ENCODE assay signal across 30 cellular contexts in genomic region chr10:18196806-18197550, GRCh38. TPM values are rescaled to one million over a fixed set of nuclear protein-coding genes. Genes with fewer than 3 reads are reported as not detected.
DNase-seq lines count a peak whose midpoint lies in the region; ATAC-seq, FAIRE-seq and TF ChIP-seq lines count a peak whose summit lies in the region.
"Had no signal": no experiment of that assay in that cellular context is flagged by ENCODE, and none has a peak within 500 bp of the region (broad histone marks: within the 10 kb centered on the region; RNA-seq: fewer than 3 reads in every experiment).

No MANE protein-coding gene starts in this region.

- H2BK120ac ChIP-seq in H1 (replicated peaks; ENCODE audit: low read depth, low read length) = no peak overlapping the region

- no peaks in the 10 kb centered on the region; the same call in 1 of the 2 replicates for H3K23me2 ChIP-seq in H1 (ENCODE audit: low read depth, low read length)

- no peak overlapping the region for H3K56ac ChIP-seq in H1 (replicated peaks; ENCODE audit: insufficient read length, low read depth, low read length)

- TF ChIP-seq CTCF in H1 (IDR thresholded peaks at IDR 0.05; ENCODE audit: control extremely low read depth in 1 of 3, insufficient read depth in 1 of 3, low read depth in 1 of 3, low read length in 3 of 3) (no peak), stomach (IDR thresholded peaks at IDR 0.05) (no peak)

- CTCF ChIA-PET in H1 (lab: Charles Lee; ENCODE audit: partially characterized antibody) = interaction anchor here (0.5 to 0.6 kb wide), 4 partner anchors 8 to 350 kb away, joined by 3 read pairs; no protein-coding TSS in a partner anchor

- DNase-seq in H1 (ENCODE audit: low read depth in 1 of 2, low spot score in 2 of 2) = no peak
- peak in 1 of 2 donors; percentile 36 for DNase-seq in left colon
- no peak for DNase-seq in stomach
- no peak for DNase-seq in NCI-H2227 treated with DMSO at 0.1 percent for 48 hours (lab: John Stamatoyannopoulos, UW)
- no peak for DNase-seq in NCI-H2227 (lab: John Stamatoyannopoulos, UW; ENCODE audit: unreplicated experiment)
- DNase-seq: activated CD4-positive, CD25-positive, alpha-beta regulatory T cell treated with anti-CD3 and anti-CD28 coated beads, Interleukin-2, amount 50 U/mL, for 72 hours; activated CD8-positive, alpha-beta T cell treated with anti-CD3 and anti-CD28 coated beads for 36 hours; activated T-cell treated with anti-CD3 and anti-CD28 coated beads, Interleukin-2, amount 50 U/mL, for 1 hour; amniotic stem cell; Calu3; caudate nucleus; foreskin melanocyte; HCEC 1CT; naive B cell; NCI-H1694 treated with DMSO at 0.1 percent for 48 hours; NCI-H345; NCI-H82; stimulated activated CD4-positive, alpha-beta T cell treated with anti-CD3 and anti-CD28 coated beads, Interleukin-4, amount 100 ng/mL, for 24 hours; SW 1271; upper lobe of left lung had no signal

- POLR2A ChIA-PET in H1 (lab: Charles Lee; ENCODE audit: partially characterized antibody) = interaction anchor here (0.8 kb wide), 1 partner anchor 13 kb away, joined by 3 read pairs; no protein-coding TSS in a partner anchor

- TF ChIP-seq POLR2A in H1 (IDR thresholded peaks at IDR 0.05; ENCODE audit: control extremely low read depth in 1 of 2, low read depth in 2 of 2, low read length in 2 of 2) = no peak
- no peak for TF ChIP-seq POLR2A in stomach (IDR thresholded peaks at IDR 0.05)

- H3K4me1 ChIP-seq in HUES48 (ENCODE audit: control insufficient read depth, insufficient read depth, low read length) (peaks cover 6% of the 10 kb centered on the region), H1 (replicated peaks in 1 of 4; ENCODE audit: control insufficient read depth in 3 of 4, insufficient read depth in 4 of 4, low read length in 3 of 4) (peaks cover 4 to 13% (median 7%) of the 10 kb centered on the region in 4 experiments; a peak in 4 of 7 replicates), stomach (peaks cover 0 to 25% (median 12%) of the 10 kb centered on the region in 4 donors)

- no peak overlapping the region for H3K4ac ChIP-seq in H1 (replicated peaks; ENCODE audit: insufficient read length, low read depth, low read length)

- no peak overlapping the region for H2BK20ac ChIP-seq in H1 (ENCODE audit: low read length)

- H2AFZ ChIP-seq in H1 (ENCODE audit: low read length) = no peak overlapping the region
- H2AFZ ChIP-seq: hepatocyte had no signal

- H3K23ac ChIP-seq in H1 (ENCODE audit: insufficient read length) = no peak overlapping the region

- H4K91ac ChIP-seq in H1 (replicated peaks; ENCODE audit: insufficient read length, low read length) = no peak overlapping the region

- no peak overlapping the region for H3K14ac ChIP-seq in H1 (ENCODE audit: insufficient read length)

- TF ChIP-seq EP300 in H1 (IDR thresholded peaks at IDR 0.05; ENCODE audit: borderline replicate concordance in 1 of 2, low read depth in 2 of 2, low read length in 2 of 2) (no peak), stomach (IDR thresholded peaks at IDR 0.05) (no peak)

- no peaks in the 10 kb centered on the region for H4K20me1 ChIP-seq in H1 (replicated peaks in 1 of 2; ENCODE audit: control insufficient read depth in 1 of 2, insufficient read depth in 2 of 2, low read length in 2 of 2)

- intact Hi-C loops in left colon (cut with DNase I, micrococcal nuclease) = no loop called here
- intact Hi-C loops in stomach (cut with DNase I; ENCODE audit: low total_unique reads) = no loop called here

- H3K27me3 ChIP-seq in HUES48 (ENCODE audit: control insufficient read depth, insufficient read depth, low read length) (no peaks in the 10 kb centered on the region), H1 (replicated peaks in 1 of 4; ENCODE audit: control insufficient read depth in 3 of 4, extremely low read depth in 1 of 4, insufficient read depth in 3 of 4, low read length in 3 of 4) (no peaks in the 10 kb centered on the region), stomach (no peaks in the 10 kb centered on the region)
- H3K27me3 ChIP-seq: hepatocyte, upper lobe of left lung had no signal

- H3K18ac ChIP-seq in H1 (ENCODE audit: extremely low read depth, low read length) = no peak overlapping the region

- H2AK5ac ChIP-seq in H1 (ENCODE audit: low read depth, low read length) = no peak overlapping the region

- H3K9ac ChIP-seq in HUES48 (ENCODE audit: low read depth, low read length) (no peak overlapping the region), H1 (replicated peaks in 1 of 4; ENCODE audit: extremely low read depth in 1 of 4, low read depth in 3 of 4, low read length in 3 of 4) (no peak overlapping the region)
- H3K9ac ChIP-seq: KMS-11 had no signal

- H4K8ac ChIP-seq in H1 (ENCODE audit: extremely low read depth, insufficient read depth, low read length) = no peak overlapping the region

- 67% methylated on average over 2 of the region's 2 CpGs; no CpG with 5 or more reads in 1 of the 2 experiments for WGBS in H1 (ENCODE audit: extremely low coverage in 1 of 2, insufficient coverage in 1 of 2, insufficient read length in 1 of 2, insufficient replicate concordance in 2 of 2, low coverage in 1 of 2, low lambda C conversion rate in 2 of 2, missing lambda C conversion rate in 1 of 2), 2 experiments
- WGBS in stomach, 5 donors = 69 to 88% (median 82%) methylated on average over 2 of the region's 2 CpGs

- H4K5ac ChIP-seq in H1 (ENCODE audit: insufficient read length, low read depth, low read length) = no peak overlapping the region

- no peak overlapping the region for H2BK12ac ChIP-seq in H1 (ENCODE audit: low read depth, low read length)

- H3K4me3 ChIP-seq in HUES48 (ENCODE audit: low read depth, low read length) = no peak overlapping the region
- no peak overlapping the region for H3K4me3 ChIP-seq in H1 (ENCODE audit: extremely low read depth in 1 of 4, insufficient read depth in 2 of 4, low read depth in 3 of 4, low read length in 4 of 4)
- H3K4me3 ChIP-seq in stomach = no peak overlapping the region
- H3K4me3 ChIP-seq: hepatocyte, lung, upper lobe of left lung had no signal

- no peak for TF ChIP-seq RAD21 in H1 (IDR thresholded peaks at IDR 0.05 in 1 of 2, conservative IDR thresholded peaks at IDR 0.05 in 1 of 2; ENCODE audit: low read depth in 2 of 2, low read length in 2 of 2)

- peak overlapping the region in 1 of 2 experiments; percentile 39; a peak in 2 of 4 replicates for H3K4me2 ChIP-seq in H1 (ENCODE audit: insufficient read depth in 1 of 2, low read depth in 2 of 2, low read length in 2 of 2)
- H3K4me2 ChIP-seq: hepatocyte, KMS-11 had no signal

- no peak overlapping the region for H2BK15ac ChIP-seq in H1 (ENCODE audit: low read length)

- no peaks in the 10 kb centered on the region for H3K79me2 ChIP-seq in H1 (ENCODE audit: control insufficient read depth in 1 of 2, insufficient read depth in 2 of 2, low read length in 2 of 2)
- H3K79me2 ChIP-seq: hepatocyte had no signal

- H3K27ac ChIP-seq in HUES48 (ENCODE audit: low read depth, low read length) (peak overlapping the region; percentile 84), H1 (ENCODE audit: low read depth, low read length) (no peak overlapping the region), stomach (peak overlapping the region in 3 of 5 donors; percentile 30 to 82 (median 64))
- H3K27ac ChIP-seq: C4-2B, hepatocyte, KMS-11, upper lobe of left lung had no signal

- FAIRE-seq in H1 (lab: Jason Lieb, UNC) = peak; percentile 39
- FAIRE-seq: endothelial cell of umbilical vein, islet of Langerhans had no signal

- no peak overlapping the region for H2BK5ac ChIP-seq in H1 (ENCODE audit: low read depth, low read length)

- H3K36me3 ChIP-seq in HUES48 (ENCODE audit: control insufficient read depth, insufficient read depth, low read length) = no peaks in the 10 kb centered on the region
- H3K36me3 ChIP-seq in H1 (ENCODE audit: control insufficient read depth in 2 of 4, insufficient read depth in 4 of 4, low read length in 3 of 4) = no peaks in the 10 kb centered on the region
- H3K36me3 ChIP-seq in stomach = no peaks in the 10 kb centered on the region
- H3K36me3 ChIP-seq: upper lobe of left lung had no signal

- ATAC-seq in left colon (peak; percentile 65), HG03159 (IDR thresholded peaks at IDR 0.05; ENCODE audit: unreplicated experiment) (no peak)
- ATAC-seq: activated CD8-positive, alpha-beta T cell treated with anti-CD3 and anti-CD28 coated beads for 36 hours had no signal

- H3K9me3 ChIP-seq in HUES48 (ENCODE audit: control insufficient read depth, insufficient read depth, low read length) (no peaks in the 10 kb centered on the region), H1 (ENCODE audit: insufficient read depth in 2 of 2, low read depth in 1 of 2, low read length in 1 of 2) (no peaks in the 10 kb centered on the region), stomach (no peaks in the 10 kb centered on the region)
- H3K9me3 ChIP-seq: upper lobe of left lung had no signal

- H3K79me1 ChIP-seq in H1 (ENCODE audit: low read depth, low read length) = no peaks in the 10 kb centered on the region

TF ChIP-seq in H1, 55 proteins besides CTCF, POLR2A, EP300 and RAD21 (continues in another document):
- TF ChIP-seq SIRT6 (IDR thresholded peaks at IDR 0.05; ENCODE audit: low read length) (no peak), RFX5 (IDR thresholded peaks at IDR 0.05; ENCODE audit: borderline replicate concordance, low read depth, low read length) (no peak), TBP (IDR thresholded peaks at IDR 0.05; ENCODE audit: low read depth, low read length) (no peak), CBX8 (IDR thresholded peaks at IDR 0.05; ENCODE audit: borderline replicate concordance, low read depth, low read length) (no peak), TEAD4 (IDR thresholded peaks at IDR 0.05; ENCODE audit: low read depth, low read length) (no peak), JUND (IDR thresholded peaks at IDR 0.05; ENCODE audit: low read length) (no peak), EGR1 (IDR thresholded peaks at IDR 0.05; ENCODE audit: borderline replicate concordance, low read depth, low read length) (no peak), ASH2L (IDR thresholded peaks at IDR 0.05; ENCODE audit: low read length) (no peak), EZH2 (IDR thresholded peaks at IDR 0.05; ENCODE audit: low read depth, low read length, severe bottlenecking) (no peak), RXRA (IDR thresholded peaks at IDR 0.05; ENCODE audit: insufficient read depth, low read depth, low read length) (no peak)

RNA-seq across cellular contexts. Expression of gene CACNB2, which starts 56.8 kb away (rescaled TPM):
- total RNA-seq in H1 (2021; fragmentation: NEBNext Ultra II Directional; extraction: Animal tissue kit (Norgen Biotek cat#: 25700)) = 2.4 and 3.2 TPM in 2 replicates
- polyA plus RNA-seq in H1 (2011; rRNA removed) (1.9 and 2.4 TPM in 2 replicates), stomach (1 to 10 TPM in 1 of 3 donors, under 1 TPM in 2; 0.31 to 4.7 (median 0.37) TPM)
- 2.2 TPM for polyA plus RNA-seq in H1 (2011; cell fraction: cytosol; rRNA removed)
- 10.5 TPM for polyA plus RNA-seq in H1 (2011; cell fraction: nucleus; rRNA removed)
- 1.8 to 3.2 TPM (median 2.7 TPM) in 4 replicates for polyA plus RNA-seq in H1 (2012, experiment 1 of 2)
- polyA plus RNA-seq in H1 (2012, experiment 2 of 2) = 0.14 TPM
- polyA plus RNA-seq in H1 (2013, experiment 1 of 2) = 2.0 TPM
- 1.7 TPM for polyA plus RNA-seq in H1 (2013, experiment 2 of 2)
- 8.9 and 10.2 TPM in 2 replicates for polyA minus RNA-seq in H1 (2011; rRNA and poly(A)+ RNA removed)
- 4.8 TPM for polyA minus RNA-seq in H1 (2011; cell fraction: cytosol; rRNA and poly(A)+ RNA removed)
- polyA minus RNA-seq in H1 (2011; cell fraction: nucleus; rRNA and poly(A)+ RNA removed) = 12.8 TPM
- total RNA-seq in left colon (10 to 100 TPM; 13.3 to 17.9 TPM), stomach (10 to 100 TPM; 11.7 to 42.9 (median 33.8) TPM)
- total RNA-seq: activated CD8-positive, alpha-beta T cell treated with anti-CD3 and anti-CD28 coated beads for 36 hours; Calu3; endothelial cell of umbilical vein; HT-29; OCI-LY7 had no signal
- polyA plus RNA-seq: endothelial cell of umbilical vein had no signal
